In genomic region chr1:77538956-77539509, GRCh38 we compare ENCODE assay signal across 1 cellular context.
TF ChIP-seq lines count a peak whose summit lies in the region.

No MANE protein-coding gene starts in this region.

TF ChIP-seq in HepG2, 621 proteins besides CTCF, POLR2A, EP300 and RAD21 (continued from another document):
- TF ChIP-seq ARID5B (CRISPR knock-in tag; IDR thresholded peaks at IDR 0.05) (0 out of 2 replicates have a peak, but pooled peaks have one; percentile 18), CCAR2 (optimal IDR thresholded peaks at IDR 0.05; ENCODE audit: low read depth, low read length) (no peak), SOX6 (IDR thresholded peaks at IDR 0.05) (no peak), SOX6 (CRISPR knock-in tag; IDR thresholded peaks at IDR 0.05) (peak; percentile 11; the same call in 1 of the 2 replicates), SAP130 (CRISPR knock-in tag; IDR thresholded peaks at IDR 0.05; ENCODE audit: low read depth) (peak; percentile 58), FOXP1 (IDR thresholded peaks at IDR 0.05) (no peak), FOXP1 (CRISPR knock-in tag; IDR thresholded peaks at IDR 0.05) (peak; percentile 25; the same call in 1 of the 2 replicates), PAXIP1 (CRISPR knock-in tag; conservative IDR thresholded peaks at IDR 0.05) (0 out of 2 replicates have a peak, but pooled peaks have one; percentile 13), FOXP4 (CRISPR knock-in tag; IDR thresholded peaks at IDR 0.05) (0 out of 2 replicates have a peak, but pooled peaks have one; percentile 17), MBD4 (IDR thresholded peaks at IDR 0.05; ENCODE audit: borderline replicate concordance, low read length) (no peak), RERE (CRISPR knock-in tag; IDR thresholded peaks at IDR 0.05; ENCODE audit: low read depth) (no peak), ZNF501 (CRISPR knock-in tag; IDR thresholded peaks at IDR 0.05) (no peak), MXI1 (IDR thresholded peaks at IDR 0.05; ENCODE audit: borderline replicate concordance, low read depth, low read length) (peak; percentile 19; the same call in 1 of the 3 replicates)
TF ChIP-seq in HepG2: peak in this region for 11.
